ENCODE assay signal across 10 cellular contexts in the genomic region with DNA sequence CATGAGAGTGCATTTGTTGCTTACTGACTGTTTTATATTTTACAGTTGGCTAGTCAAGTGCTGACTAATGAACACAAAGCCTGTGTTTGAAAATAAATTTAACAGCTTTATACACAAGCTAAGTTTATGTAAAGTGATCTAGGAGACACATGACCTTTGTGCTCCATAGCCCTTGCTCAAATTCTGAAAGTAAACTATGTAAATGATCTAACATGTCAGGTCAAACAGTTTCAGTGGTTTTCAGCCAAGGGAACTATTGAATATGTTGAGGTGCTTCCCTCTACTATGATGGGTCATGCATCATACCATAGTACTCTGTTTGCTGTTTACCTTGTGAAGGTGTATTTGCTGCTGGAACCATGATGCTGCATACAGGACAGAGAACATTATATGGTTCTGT. TPM values are rescaled to one million over a fixed set of nuclear protein-coding genes. Genes with fewer than 3 reads are reported as not detected.
DNase-seq lines count a peak whose midpoint lies in the region; ATAC-seq and TF ChIP-seq lines count a peak whose summit lies in the region.
"Had no signal": no experiment of that assay in that cellular context is flagged by ENCODE, and none has a peak within 500 bp of the region (broad histone marks: within the 10 kb centered on the region; RNA-seq: fewer than 3 reads in every experiment).

No MANE protein-coding gene starts in this region.

- DNase-seq in activated T-cell treated with anti-CD3 and anti-CD28 coated beads, Interleukin-2, amount 50 U/mL, for 72 hours = no peak
- DNase-seq in activated T-cell treated with anti-CD3 and anti-CD28 coated beads for 4 hours (no peak), IMR-90 (peak; percentile 36), upper lobe of left lung (no peak), NOMO-1 (lab: John Stamatoyannopoulos, UW; ENCODE audit: unreplicated experiment in 2 of 2) (no peak)
- no peak for DNase-seq in stimulated activated naive CD8-positive, alpha-beta T cell treated with anti-CD3 and anti-CD28 coated beads, Interleukin-15, Interleukin-2, amounts not matched to agents 100 U/mL and 50 U/mL, for 24 hours
- DNase-seq in activated naive CD4-positive, alpha-beta T cell (lab: John Stamatoyannopoulos, UW) = no peak
- DNase-seq: lower lobe of right lung, SHP77 had no signal

- H3K9ac ChIP-seq in IMR-90 (ENCODE audit: low read depth, low read length) = no peak overlapping the region

- no peaks in the 10 kb centered on the region for H3K9me1 ChIP-seq in IMR-90 (ENCODE audit: insufficient read depth, low read length)

- no peak overlapping the region for H3K4me3 ChIP-seq in IMR-90 (ENCODE audit: insufficient read depth, low read depth, low read length)
- no peak overlapping the region for H3K4me3 ChIP-seq in upper lobe of left lung
- H3K4me3 ChIP-seq: lower lobe of right lung had no signal

- H3K14ac ChIP-seq in IMR-90 (replicated peaks; ENCODE audit: low read depth, low read length) = no peak overlapping the region

- peaks cover 0 to 2% of the 10 kb centered on the region in 2 donors for H3K9me3 Mint-ChIP-seq in activated T-cell treated with anti-CD3 and anti-CD28 coated beads, Interleukin-2, amount 50 U/mL, for 72 hours

- H3K36me3 Mint-ChIP-seq in activated T-cell treated with anti-CD3 and anti-CD28 coated beads, Interleukin-2, amount 50 U/mL, for 72 hours (ENCODE audit: insufficient read depth in 2 of 2) = no peaks in the 10 kb centered on the region

- in situ Hi-C loops in IMR-90 (cut with MboI; ENCODE audit: low sequenced_read_pairs) = no loop called here

- no peak overlapping the region for H2AK9ac ChIP-seq in IMR-90 (replicated peaks; ENCODE audit: low read depth, low read length, poor library complexity)

- no peak overlapping the region for H3K4ac ChIP-seq in IMR-90 (ENCODE audit: low read depth, low read length)

- CTCF ChIA-PET in IMR-90 (lab: Yijun Ruan, JAX) = interaction anchor here (0.6 kb wide), 1 partner anchor 352 kb away, joined by 7 read pairs; no protein-coding TSS in a partner anchor

- TF ChIP-seq POLR2A in IMR-90 (IDR thresholded peaks at IDR 0.05; ENCODE audit: low read depth, low read length) (no peak), upper lobe of left lung (IDR thresholded peaks at IDR 0.05) (no peak)

- no peak overlapping the region for H4K5ac ChIP-seq in IMR-90 (ENCODE audit: low read depth, low read length)

- 0 out of 2 replicates have a peak overlapping the region, but pooled peaks have one; percentile 66 for H3K4me2 ChIP-seq in IMR-90 (ENCODE audit: low read depth, low read length)

- intact Hi-C loops in IMR-90 (cut with micrococcal nuclease) = no loop called here

- dilution Hi-C loops in IMR-90 (cut with HindIII; ENCODE audit: low sequenced_read_pairs, unreplicated experiment) = no loop called here

- H3K18ac ChIP-seq in IMR-90 (ENCODE audit: low read depth, low read length) = no peak overlapping the region

- TF ChIP-seq CTCF in IMR-90 (conservative IDR thresholded peaks at IDR 0.05; ENCODE audit: low read depth, low read length) = no peak
- no peak for TF ChIP-seq CTCF in upper lobe of left lung (IDR thresholded peaks at IDR 0.05)

- H3K23ac ChIP-seq in IMR-90 (ENCODE audit: low read depth, low read length) = no peak overlapping the region

- no peak for TF ChIP-seq EP300 in upper lobe of left lung (IDR thresholded peaks at IDR 0.05)

- H2BK120ac ChIP-seq in IMR-90 (ENCODE audit: low read depth, low read length) = no peak overlapping the region

- H3K27ac Mint-ChIP-seq in activated T-cell treated with anti-CD3 and anti-CD28 coated beads, Interleukin-2, amount 50 U/mL, for 72 hours = no peak overlapping the region

- H4K20me1 ChIP-seq in IMR-90 (ENCODE audit: insufficient read depth, low read length) = no peaks in the 10 kb centered on the region; the same call in 1 of the 2 replicates

- H3K56ac ChIP-seq in IMR-90 (ENCODE audit: extremely low read depth, insufficient read depth, low read length) = no peak overlapping the region

- BruUV-seq in IMR-90 (replicated peaks; lab: Mats Ljungman, UMichigan) = no TSS peak

- no peaks in the 10 kb centered on the region for H3K4me1 ChIP-seq in IMR-90 (ENCODE audit: control insufficient read depth, insufficient read depth, low read length)
- H3K4me1 ChIP-seq in upper lobe of left lung = no peaks in the 10 kb centered on the region
- H3K4me1 ChIP-seq: lower lobe of right lung had no signal

- H4K91ac ChIP-seq in IMR-90 (ENCODE audit: insufficient read depth, low read depth, low read length) = no peak overlapping the region

- TF ChIP-seq RAD21 in IMR-90 (IDR thresholded peaks at IDR 0.05; ENCODE audit: low read length) = no peak

- H3K27me3 Mint-ChIP-seq in activated T-cell treated with anti-CD3 and anti-CD28 coated beads, Interleukin-2, amount 50 U/mL, for 72 hours (ENCODE audit: low read depth) = peaks cover 6% of the 10 kb centered on the region

- H3K27ac ChIP-seq in IMR-90 (ENCODE audit: insufficient read depth, low read length) (no peak overlapping the region), upper lobe of left lung (no peak overlapping the region)
- H3K27ac ChIP-seq: lower lobe of right lung had no signal

- H3K79me1 ChIP-seq in IMR-90 (ENCODE audit: low read depth in 1 of 2, low read length in 2 of 2) = peaks cover 0 to 3% of the 10 kb centered on the region in 2 experiments; a peak in 2 of 4 replicates

- no peak overlapping the region for H2BK15ac ChIP-seq in IMR-90 (ENCODE audit: low read depth, low read length)

- H3K36me3 ChIP-seq in IMR-90 (ENCODE audit: control insufficient read depth, insufficient read depth, low read length) (no peaks in the 10 kb centered on the region), upper lobe of left lung (no peaks in the 10 kb centered on the region)
- H3K36me3 ChIP-seq: lower lobe of right lung had no signal

- H2BK5ac ChIP-seq in IMR-90 (ENCODE audit: low read depth, low read length, poor library complexity, severe bottlenecking) = no peak overlapping the region

- H3K4me3 Mint-ChIP-seq in activated T-cell treated with anti-CD3 and anti-CD28 coated beads, Interleukin-2, amount 50 U/mL, for 72 hours = no peak overlapping the region

- peak; percentile 60 to 75 for ATAC-seq in activated T-cell treated with anti-CD3 and anti-CD28 coated beads, Interleukin-2, amount 50 U/mL, for 72 hours (replicated peaks in 1 of 2)
- ATAC-seq in HG02798 (IDR thresholded peaks at IDR 0.05; ENCODE audit: poor library complexity, unreplicated experiment) (peak; percentile 100), IMR-90 (ENCODE audit: low read depth) (peak; percentile 61), upper lobe of left lung (ENCODE audit: low FRiP score in 2 of 2) (no peak)
- ATAC-seq in stimulated activated naive CD8-positive, alpha-beta T cell treated with anti-CD3 and anti-CD28 coated beads, Interleukin-15, Interleukin-2, amounts not matched to agents 100 U/mL and 50 U/mL, for 24 hours = peak; percentile 59
- ATAC-seq: lower lobe of right lung had no signal

- H3K9me3 ChIP-seq in IMR-90 (ENCODE audit: control insufficient read depth, insufficient read depth, low read length) (no peaks in the 10 kb centered on the region), upper lobe of left lung (no peaks in the 10 kb centered on the region)
- H3K9me3 ChIP-seq: lower lobe of right lung had no signal

- no peak overlapping the region for H2AFZ ChIP-seq in IMR-90 (replicated peaks; ENCODE audit: low read length, poor library complexity)

- no peaks in the 10 kb centered on the region for H3K27me3 ChIP-seq in IMR-90 (ENCODE audit: control insufficient read depth, insufficient read depth, low read length)
- no peaks in the 10 kb centered on the region for H3K27me3 ChIP-seq in upper lobe of left lung

- POLR2A ChIA-PET in IMR-90 (lab: Charles Lee; ENCODE audit: unreplicated experiment) = no interaction called here

- no peak overlapping the region for H2AK5ac ChIP-seq in IMR-90 (ENCODE audit: low read depth, low read length)

- H2BK20ac ChIP-seq in IMR-90 (ENCODE audit: low read depth, low read length) = no peak overlapping the region

- no peaks in the 10 kb centered on the region for H3K4me1 Mint-ChIP-seq in activated T-cell treated with anti-CD3 and anti-CD28 coated beads, Interleukin-2, amount 50 U/mL, for 72 hours (ENCODE audit: low read depth)

- H4K8ac ChIP-seq in IMR-90 (ENCODE audit: low read depth in 2 of 2, low read length in 2 of 2) = no peak overlapping the region

TF ChIP-seq in IMR-90, 13 proteins besides CTCF, POLR2A, EP300 and RAD21:
- TF ChIP-seq, protein P1, sequence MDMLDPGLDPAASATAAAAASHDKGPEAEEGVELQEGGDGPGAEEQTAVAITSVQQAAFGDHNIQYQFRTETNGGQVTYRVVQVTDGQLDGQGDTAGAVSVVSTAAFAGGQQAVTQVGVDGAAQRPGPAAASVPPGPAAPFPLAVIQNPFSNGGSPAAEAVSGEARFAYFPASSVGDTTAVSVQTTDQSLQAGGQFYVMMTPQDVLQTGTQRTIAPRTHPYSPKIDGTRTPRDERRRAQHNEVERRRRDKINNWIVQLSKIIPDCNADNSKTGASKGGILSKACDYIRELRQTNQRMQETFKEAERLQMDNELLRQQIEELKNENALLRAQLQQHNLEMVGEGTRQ (IDR thresholded peaks at IDR 0.05; ENCODE audit: low read depth, low read length) = no peak
- TF ChIP-seq RCOR1 (IDR thresholded peaks at IDR 0.05; ENCODE audit: insufficient replicate concordance, low read length) = no peak

RNA-seq across cellular contexts. Expression of gene DIAPH2, which starts 36.8 kb away (rescaled TPM):
- 10 to 100 TPM; 10.6 to 11.6 TPM for total RNA-seq in activated T-cell treated with anti-CD3 and anti-CD28 coated beads, Interleukin-2, amount 50 U/mL, for 72 hours
- total RNA-seq in IMR-90 (2012; rRNA removed) = 19.9 and 27.5 TPM in 2 replicates
- 3.4 and 3.6 TPM in 2 replicates for polyA plus RNA-seq in IMR-90 (2012; rRNA removed)
- polyA plus RNA-seq in IMR-90 (2012; cell fraction: cytosol; rRNA removed) = 0.76 and 0.93 TPM in 2 replicates
- polyA plus RNA-seq in IMR-90 (2012; cell fraction: nucleus; rRNA removed; ENCODE audit: low replicate concordance) = 0.66 and 2.5 TPM in 2 replicates
- total RNA-seq in upper lobe of left lung = 100 to 1,000 TPM in 1 of 6 donors, 10 to 100 TPM in 5; 22.5 to 107 (median 44.1) TPM

Comparison
In these comparisons a context has a peak if more than half of its experiments do, and no peak if none do; other contexts are left out.
1. ATAC-seq: peak in activated T-cell treated with anti-CD3 and anti-CD28 coated beads, Interleukin-2, amount 50 U/mL, for 72 hours (2 of 2), HG02798 (single experiment), IMR-90 (single experiment) and stimulated activated naive CD8-positive, alpha-beta T cell treated with anti-CD3 and anti-CD28 coated beads, Interleukin-15, Interleukin-2, amounts not matched to agents 100 U/mL and 50 U/mL, for 24 hours (single experiment); none in upper lobe of left lung (0 of 2).